9 cellular contexts compared by ENCODE assay signal in genomic region chr3:114213669-114214541, GRCh38. TPM values are rescaled to one million over a fixed set of nuclear protein-coding genes. Genes with fewer than 3 reads are reported as not detected.
DNase-seq lines count a peak whose midpoint lies in the region; FAIRE-seq and TF ChIP-seq lines count a peak whose summit lies in the region.
"Had no signal": no experiment of that assay in that cellular context is flagged by ENCODE, and none has a peak within 500 bp of the region (broad histone marks: within the 10 kb centered on the region; RNA-seq: fewer than 3 reads in every experiment).

No MANE protein-coding gene starts in this region.

- no peaks in the 10 kb centered on the region for H3K79me2 ChIP-seq in endothelial cell of umbilical vein (ENCODE audit: control insufficient read depth, insufficient read depth, low read length)

- TF ChIP-seq CTCF in GM12875 (IDR thresholded peaks at IDR 0.05; ENCODE audit: borderline replicate concordance, insufficient read depth, low read depth, low read length) (no peak), endothelial cell of umbilical vein (IDR thresholded peaks at IDR 0.05; ENCODE audit: extremely low read depth in 1 of 2, insufficient read depth in 1 of 2, low read depth in 1 of 2, low read length in 2 of 2) (no peak)

- peak; percentile 45 for DNase-seq in GOT3 (lab: John Stamatoyannopoulos, UW)
- peak; percentile 70 for DNase-seq in MG63
- peak; percentile 83 for DNase-seq in activated CD4-positive, alpha-beta T cell treated with anti-CD3 and anti-CD28 coated beads for 48 hours
- DNase-seq in endothelial cell of umbilical vein (ENCODE audit: low read depth, low spot score): peak; percentile 82
- DNase-seq in non-pigmented ciliary epithelial cell (ENCODE audit: low read depth): peak; percentile 55
- DNase-seq in 8988T: no peak

- H3K4me1 ChIP-seq in endothelial cell of umbilical vein (ENCODE audit: control insufficient read depth, extremely low read depth, insufficient read depth, low read length): peaks cover 47% of the 10 kb centered on the region
- H3K4me1 ChIP-seq in urinary bladder (ENCODE audit: insufficient read depth): no peaks in the 10 kb centered on the region

- dilution Hi-C loops in endothelial cell of umbilical vein (cut with MboI; ENCODE audit: extremely low pct_ligation_motif_present, low sequenced_read_pairs): no loop called here

- CTCF ChIA-PET in endothelial cell of umbilical vein (lab: Charles Lee): interaction anchor here (0.6 to 3.3 kb wide), 14 partner anchors 9 to 371 kb away, joined by 3 to 15 read pairs (median 3); partner anchors contain the start of gene DRD3

- TF ChIP-seq POLR2A in endothelial cell of umbilical vein (IDR thresholded peaks at IDR 0.05; ENCODE audit: low read depth, low read length): no peak

- no peaks in the 10 kb centered on the region for H3K27me3 ChIP-seq in MG63
- H3K27me3 ChIP-seq in endothelial cell of umbilical vein (ENCODE audit: control insufficient read depth in 2 of 2, insufficient read depth in 2 of 2, low read length in 2 of 2): no peaks in the 10 kb centered on the region

- H3K9me1 ChIP-seq in endothelial cell of umbilical vein (replicated peaks; ENCODE audit: control insufficient read depth, extremely low read depth, insufficient read depth, low read length): no peaks in the 10 kb centered on the region

- BruUV-seq in endothelial cell of umbilical vein (replicated peaks; lab: Mats Ljungman, UMichigan): TSS peak; percentile 79

- FAIRE-seq in endothelial cell of umbilical vein (lab: Jason Lieb, UNC): peak; percentile 97

- POLR2A ChIA-PET in endothelial cell of umbilical vein (lab: Charles Lee): interaction anchor here (0.7 kb wide), 1 partner anchor 142 kb away, joined by 4 read pairs; no protein-coding TSS in a partner anchor

- H3K4me3 ChIP-seq in GM12875 (ENCODE audit: low read depth, low read length) (peak overlapping the region; percentile 30), MG63 (peak overlapping the region; percentile 26), endothelial cell of umbilical vein (replicated peaks in 1 of 3; ENCODE audit: insufficient read depth in 1 of 3, low read depth in 1 of 3, low read length in 3 of 3) (peak overlapping the region in 2 of 3 experiments; percentile 27 to 29), urinary bladder (ENCODE audit: low read depth, low read length) (peak overlapping the region; percentile 2)

- H3K36me3 ChIP-seq in MG63 (no peaks in the 10 kb centered on the region), endothelial cell of umbilical vein (ENCODE audit: control insufficient read depth in 2 of 2, extremely low read depth in 1 of 2, insufficient read depth in 2 of 2, low read length in 2 of 2) (no peaks in the 10 kb centered on the region), urinary bladder (ENCODE audit: insufficient read depth) (no peaks in the 10 kb centered on the region)

- H3K9ac ChIP-seq in endothelial cell of umbilical vein (replicated peaks; ENCODE audit: extremely low read depth, insufficient read depth, low read length): peak overlapping the region; percentile 64

- H3K27ac ChIP-seq in endothelial cell of umbilical vein (ENCODE audit: insufficient read depth, low read depth, low read length): peak overlapping the region; percentile 70
- no peak overlapping the region for H3K27ac ChIP-seq in urinary bladder (ENCODE audit: low read depth)

- intact Hi-C loops in endothelial cell of umbilical vein (cut with micrococcal nuclease): loop anchor here (1.0 to 10.0 kb wide), 4 partner anchors 9 to 1441 kb away; no protein-coding TSS in a partner anchor

- 20% methylated on average over 18 of the region's 18 CpGs for WGBS in urinary bladder

- H3K4me2 ChIP-seq in endothelial cell of umbilical vein (ENCODE audit: insufficient read depth, low read length): peak overlapping the region; percentile 46

- H3K9me3 ChIP-seq in MG63: no peaks in the 10 kb centered on the region
- no peaks in the 10 kb centered on the region for H3K9me3 ChIP-seq in endothelial cell of umbilical vein (replicated peaks; ENCODE audit: control insufficient read depth, insufficient read depth, low read length)

- H4K20me1 ChIP-seq in endothelial cell of umbilical vein (replicated peaks; ENCODE audit: control insufficient read depth, extremely low read depth, insufficient read depth, low read length): no peaks in the 10 kb centered on the region

- H2AFZ ChIP-seq in endothelial cell of umbilical vein (ENCODE audit: low read depth, low read length): peak overlapping the region; percentile 35

TF ChIP-seq in endothelial cell of umbilical vein, 7 proteins besides CTCF, POLR2A, EP300 and RAD21:
- TF ChIP-seq JUN (IDR thresholded peaks at IDR 0.05; ENCODE audit: borderline replicate concordance, insufficient read depth, insufficient read length, low read depth) (peak; percentile 25), EZH2 (IDR thresholded peaks at IDR 0.05; ENCODE audit: borderline replicate concordance, low read depth, low read length, severe bottlenecking) (no peak), MYC (IDR thresholded peaks at IDR 0.05; ENCODE audit: low read depth, low read length) (no peak), POLR2AphosphoS5 (IDR thresholded peaks at IDR 0.05; ENCODE audit: insufficient read depth, low read depth, low read length) (peak; percentile 49), FOS (IDR thresholded peaks at IDR 0.05; ENCODE audit: borderline replicate concordance, insufficient read depth, low read length) (peak; percentile 81), GATA2 (IDR thresholded peaks at IDR 0.05; ENCODE audit: insufficient read depth, insufficient read length, low read depth, low read length) (peak; percentile 97)
- TF ChIP-seq, protein P1, sequence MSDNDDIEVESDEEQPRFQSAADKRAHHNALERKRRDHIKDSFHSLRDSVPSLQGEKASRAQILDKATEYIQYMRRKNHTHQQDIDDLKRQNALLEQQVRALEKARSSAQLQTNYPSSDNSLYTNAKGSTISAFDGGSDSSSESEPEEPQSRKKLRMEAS (IDR thresholded peaks at IDR 0.05; ENCODE audit: insufficient read depth, insufficient read length): no peak

RNA-seq across cellular contexts. Expression of gene ZNF80, which starts 23.5 kb away (rescaled TPM):
- total RNA-seq in MG63 (2014; rRNA removed; shearing (Covaris generic); ENCODE audit: low replicate concordance): not detected in 2 replicates
- total RNA-seq in endothelial cell of umbilical vein (not detected in 2 replicates), urinary bladder (not detected)
- polyA plus RNA-seq in endothelial cell of umbilical vein (not detected in 2 replicates), urinary bladder (0.04 TPM)
- polyA plus RNA-seq in endothelial cell of umbilical vein (2011; cell fraction: cytosol; rRNA removed): not detected in 2 replicates
- not detected in 2 replicates for polyA plus RNA-seq in endothelial cell of umbilical vein (2011; cell fraction: nucleus; rRNA removed)
- not detected in 2 replicates for polyA plus RNA-seq in endothelial cell of umbilical vein (2012)
- not detected in 2 replicates for polyA minus RNA-seq in endothelial cell of umbilical vein
- not detected for polyA minus RNA-seq in endothelial cell of umbilical vein (2011; cell fraction: cytosol; rRNA and poly(A)+ RNA removed)
- not detected in 2 replicates for polyA minus RNA-seq in endothelial cell of umbilical vein (2011; cell fraction: nucleus; rRNA and poly(A)+ RNA removed)
- total RNA-seq: lower leg skin had no signal

RNA-seq across cellular contexts. Expression of gene DRD3, which starts 35.1 kb away (rescaled TPM):
- not detected in 2 replicates for total RNA-seq in MG63 (2014; rRNA removed; shearing (Covaris generic); ENCODE audit: low replicate concordance)
- not detected in 2 replicates for total RNA-seq in endothelial cell of umbilical vein
- not detected in 2 replicates for polyA plus RNA-seq in endothelial cell of umbilical vein
- not detected in 2 replicates for polyA plus RNA-seq in endothelial cell of umbilical vein (2011; cell fraction: cytosol; rRNA removed)
- not detected in 2 replicates for polyA plus RNA-seq in endothelial cell of umbilical vein (2011; cell fraction: nucleus; rRNA removed)
- not detected in 2 replicates for polyA plus RNA-seq in endothelial cell of umbilical vein (2012)
- not detected in 2 replicates for polyA minus RNA-seq in endothelial cell of umbilical vein
- polyA minus RNA-seq in endothelial cell of umbilical vein (2011; cell fraction: cytosol; rRNA and poly(A)+ RNA removed): not detected
- not detected in 2 replicates for polyA minus RNA-seq in endothelial cell of umbilical vein (2011; cell fraction: nucleus; rRNA and poly(A)+ RNA removed)
- total RNA-seq in urinary bladder: not detected
- not detected for polyA plus RNA-seq in urinary bladder
- total RNA-seq: lower leg skin had no signal
